ENCODE assay signal across 14 cellular contexts in the genomic region with DNA sequence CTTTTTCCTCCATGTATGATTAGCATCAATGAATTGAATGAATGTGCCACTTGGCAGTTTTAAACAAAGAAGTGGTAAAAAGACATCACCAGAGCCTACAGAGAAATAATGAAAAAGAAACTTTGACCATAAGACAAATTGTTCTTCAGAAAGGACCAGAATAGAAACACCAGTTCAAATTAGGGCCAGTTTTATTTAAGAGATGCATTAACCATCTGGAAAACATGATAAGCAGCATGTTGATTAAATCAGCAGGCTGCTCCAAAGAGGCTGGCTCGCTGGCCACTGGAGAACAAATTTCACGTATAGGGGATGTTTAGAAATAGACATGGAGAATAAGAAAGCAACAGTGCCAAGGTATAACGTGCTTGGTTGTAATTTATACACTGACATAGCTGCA.
DNase-seq lines count a peak whose midpoint lies in the region; ATAC-seq, FAIRE-seq and TF ChIP-seq lines count a peak whose summit lies in the region.
"Had no signal": no experiment of that assay in that cellular context is flagged by ENCODE, and none has a peak within 500 bp of the region (broad histone marks: within the 10 kb centered on the region; RNA-seq: fewer than 3 reads in every experiment).

No MANE protein-coding gene starts in this region.

- H3K9me3 ChIP-seq in right cardiac atrium (ENCODE audit: control insufficient read depth, low read length) (no peaks in the 10 kb centered on the region), endothelial cell of umbilical vein (replicated peaks; ENCODE audit: control insufficient read depth, insufficient read depth, low read length) (no peaks in the 10 kb centered on the region)

- no peaks in the 10 kb centered on the region for H3K9me1 ChIP-seq in endothelial cell of umbilical vein (replicated peaks; ENCODE audit: control insufficient read depth, extremely low read depth, insufficient read depth, low read length)

- H3K27me3 Mint-ChIP-seq in nephron (ENCODE audit: low read depth), result no peaks in the 10 kb centered on the region
- H3K27me3 Mint-ChIP-seq in activated CD8-positive, alpha-beta T cell treated with anti-CD3 and anti-CD28 coated beads, Interleukin-2, amount 10 ng/mL, durations not matched to agents 7 days and 5 days (ENCODE audit: low read depth), result no peaks in the 10 kb centered on the region
- H3K27me3 Mint-ChIP-seq: IgD-negative memory B cell had no signal

- peaks cover 29% of the 10 kb centered on the region for H3K4me1 Mint-ChIP-seq in nephron
- H3K4me1 Mint-ChIP-seq in activated CD8-positive, alpha-beta T cell treated with anti-CD3 and anti-CD28 coated beads, Interleukin-2, amount 10 ng/mL, durations not matched to agents 7 days and 5 days (ENCODE audit: low read depth), result peaks cover 43% of the 10 kb centered on the region

- BruUV-seq in endothelial cell of umbilical vein (replicated peaks; lab: Mats Ljungman, UMichigan), result no TSS peak

- no peaks in the 10 kb centered on the region for H3K79me2 ChIP-seq in endothelial cell of umbilical vein (ENCODE audit: control insufficient read depth, insufficient read depth, low read length)

- CTCF ChIA-PET in endothelial cell of umbilical vein (lab: Charles Lee), result interaction anchor here (0.6 to 6.9 kb wide), 36 partner anchors 8 to 494 kb away, joined by 3 to 366 read pairs (median 6); no protein-coding TSS in a partner anchor
- CTCF ChIA-PET in activated CD8-positive, alpha-beta T cell treated with anti-CD3 and anti-CD28 coated beads, Interleukin-2, amount 10 ng/mL, durations not matched to agents 7 days and 5 days (lab: Charles Lee), result interaction anchor here (1.0 to 2.3 kb wide), 3 partner anchors 9 to 210 kb away, joined by 4 to 5 read pairs (median 5); no protein-coding TSS in a partner anchor

- no peak for TF ChIP-seq CTCF in endothelial cell of umbilical vein (IDR thresholded peaks at IDR 0.05; ENCODE audit: extremely low read depth in 1 of 2, insufficient read depth in 1 of 2, low read depth in 1 of 2, low read length in 2 of 2)
- no peak for TF ChIP-seq CTCF in nephron (IDR thresholded peaks at IDR 0.05; ENCODE audit: unreplicated experiment in 3 of 3)

- POLR2A ChIA-PET in endothelial cell of umbilical vein (lab: Charles Lee), result interaction anchor here (0.6 kb wide), 1 partner anchor 416 kb away, joined by 5 read pairs; no protein-coding TSS in a partner anchor
- POLR2A ChIA-PET in activated CD8-positive, alpha-beta T cell treated with anti-CD3 and anti-CD28 coated beads, Interleukin-2, amount 10 ng/mL, durations not matched to agents 7 days and 5 days (lab: Charles Lee), result no interaction called here

- dilution Hi-C loops in endothelial cell of umbilical vein (cut with MboI; ENCODE audit: extremely low pct_ligation_motif_present, low sequenced_read_pairs), result no loop called here

- peak; percentile 32 for ATAC-seq in Right ventricle myocardium inferior
- ATAC-seq in right cardiac atrium, result no peak
- no peak for ATAC-seq in activated CD8-positive, alpha-beta T cell treated with anti-CD3 and anti-CD28 coated beads, Interleukin-2, amount 10 ng/mL, durations not matched to agents 7 days and 5 days

- WGBS in right cardiac atrium, result 43% methylated on average over 3 of the region's 3 CpGs

- FAIRE-seq in endothelial cell of umbilical vein (lab: Jason Lieb, UNC), result no peak
- FAIRE-seq: D721Med had no signal

- no peaks in the 10 kb centered on the region for H3K36me3 ChIP-seq in endothelial cell of umbilical vein (ENCODE audit: control insufficient read depth in 2 of 2, extremely low read depth in 1 of 2, insufficient read depth in 2 of 2, low read length in 2 of 2)

- H3K9ac ChIP-seq in endothelial cell of umbilical vein (replicated peaks; ENCODE audit: extremely low read depth, insufficient read depth, low read length), result no peak overlapping the region

- no peak overlapping the region for H3K27ac ChIP-seq in right cardiac atrium (ENCODE audit: low read length)
- H3K27ac ChIP-seq in endothelial cell of umbilical vein (ENCODE audit: insufficient read depth, low read depth, low read length), result no peak overlapping the region
- H3K27ac ChIP-seq: SK-N-MC had no signal

- H3K4me1 ChIP-seq in right cardiac atrium (ENCODE audit: control insufficient read depth, insufficient read depth, low read length) (no peaks in the 10 kb centered on the region), endothelial cell of umbilical vein (ENCODE audit: control insufficient read depth, extremely low read depth, insufficient read depth, low read length) (peaks cover 19% of the 10 kb centered on the region)

- no peak for DNase-seq in Right ventricle myocardium inferior (ENCODE audit: missing footprints)
- DNase-seq in right cardiac atrium, result no peak
- peak; percentile 52 for DNase-seq in SK-N-DZ (ENCODE audit: low spot score)
- DNase-seq in endothelial cell of umbilical vein (ENCODE audit: low read depth, low spot score), result no peak
- no peak for DNase-seq in activated CD8-positive, alpha-beta T cell treated with anti-CD3 and anti-CD28 coated beads, Interleukin-2, amount 10 ng/mL, durations not matched to agents 7 days and 5 days
- DNase-seq in activated CD8-positive, alpha-beta memory T cell treated with anti-CD3 and anti-CD28 coated beads, Interleukin-2, amount 50 U/mL, for 48 hours, result no peak
- DNase-seq: DMS79, NCI-H1694, NCI-H446 treated with DMSO at 0.1 percent for 48 hours had no signal

- H3K4me3 ChIP-seq in right cardiac atrium (ENCODE audit: low read length), result no peak overlapping the region
- H3K4me3 ChIP-seq in endothelial cell of umbilical vein (replicated peaks in 1 of 3; ENCODE audit: insufficient read depth in 1 of 3, low read depth in 1 of 3, low read length in 3 of 3), result no peak overlapping the region
- H3K4me3 ChIP-seq: SK-N-MC had no signal

- no peak for TF ChIP-seq POLR2A in endothelial cell of umbilical vein (IDR thresholded peaks at IDR 0.05; ENCODE audit: low read depth, low read length)

- no peak overlapping the region for H2AFZ ChIP-seq in endothelial cell of umbilical vein (ENCODE audit: low read depth, low read length)

- no peak overlapping the region for H3K4me3 Mint-ChIP-seq in nephron
- H3K4me3 Mint-ChIP-seq in activated CD8-positive, alpha-beta T cell treated with anti-CD3 and anti-CD28 coated beads, Interleukin-2, amount 10 ng/mL, durations not matched to agents 7 days and 5 days, result no peak overlapping the region
- H3K4me3 Mint-ChIP-seq: CD14-positive monocyte, IgD-negative memory B cell had no signal

- H4K20me1 ChIP-seq in endothelial cell of umbilical vein (replicated peaks; ENCODE audit: control insufficient read depth, extremely low read depth, insufficient read depth, low read length), result no peaks in the 10 kb centered on the region

- peaks cover 2% of the 10 kb centered on the region for H3K9me3 Mint-ChIP-seq in nephron
- H3K9me3 Mint-ChIP-seq in activated CD8-positive, alpha-beta T cell treated with anti-CD3 and anti-CD28 coated beads, Interleukin-2, amount 10 ng/mL, durations not matched to agents 7 days and 5 days (ENCODE audit: insufficient read depth), result peaks cover 21% of the 10 kb centered on the region

- H3K27me3 ChIP-seq in right cardiac atrium (ENCODE audit: control insufficient read depth, insufficient read depth) (no peaks in the 10 kb centered on the region), endothelial cell of umbilical vein (ENCODE audit: control insufficient read depth in 2 of 2, insufficient read depth in 2 of 2, low read length in 2 of 2) (no peaks in the 10 kb centered on the region)

- peak overlapping the region; percentile 27 to 55 (median 47) for H3K27ac Mint-ChIP-seq in nephron
- H3K27ac Mint-ChIP-seq in activated CD8-positive, alpha-beta T cell treated with anti-CD3 and anti-CD28 coated beads, Interleukin-2, amount 10 ng/mL, durations not matched to agents 7 days and 5 days, result no peak overlapping the region
- H3K27ac Mint-ChIP-seq: IgD-negative memory B cell had no signal

- H3K4me2 ChIP-seq in endothelial cell of umbilical vein (ENCODE audit: insufficient read depth, low read length), result peak overlapping the region; percentile 51

- H3K36me3 Mint-ChIP-seq in nephron (ENCODE audit: low read depth), result no peaks in the 10 kb centered on the region
- peaks cover 46% of the 10 kb centered on the region for H3K36me3 Mint-ChIP-seq in activated CD8-positive, alpha-beta T cell treated with anti-CD3 and anti-CD28 coated beads, Interleukin-2, amount 10 ng/mL, durations not matched to agents 7 days and 5 days (ENCODE audit: low read depth)

- intact Hi-C loops in Right ventricle myocardium inferior (cut with DNase I), result loop anchor here (1.0 to 5.0 kb wide), 2 partner anchors 214 to 231 kb away; no protein-coding TSS in a partner anchor
- intact Hi-C loops in right cardiac atrium (cut with DNase I), result loop anchor here (5.0 kb wide), 2 partner anchors 216 to 231 kb away; no protein-coding TSS in a partner anchor
- intact Hi-C loops in endothelial cell of umbilical vein (cut with micrococcal nuclease), result loop anchor here (1.0 to 5.0 kb wide), 6 partner anchors 20 to 494 kb away; no protein-coding TSS in a partner anchor

TF ChIP-seq in endothelial cell of umbilical vein, 7 proteins besides CTCF, POLR2A, EP300 and RAD21:
- no peak for TF ChIP-seq EZH2 (IDR thresholded peaks at IDR 0.05; ENCODE audit: borderline replicate concordance, low read depth, low read length, severe bottlenecking)
- TF ChIP-seq, protein P1, sequence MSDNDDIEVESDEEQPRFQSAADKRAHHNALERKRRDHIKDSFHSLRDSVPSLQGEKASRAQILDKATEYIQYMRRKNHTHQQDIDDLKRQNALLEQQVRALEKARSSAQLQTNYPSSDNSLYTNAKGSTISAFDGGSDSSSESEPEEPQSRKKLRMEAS (IDR thresholded peaks at IDR 0.05; ENCODE audit: insufficient read depth, insufficient read length), result no peak
- TF ChIP-seq GATA2 (IDR thresholded peaks at IDR 0.05; ENCODE audit: insufficient read depth, insufficient read length, low read depth, low read length), result no peak
- TF ChIP-seq MYC (IDR thresholded peaks at IDR 0.05; ENCODE audit: low read depth, low read length), result no peak
- no peak for TF ChIP-seq JUN (IDR thresholded peaks at IDR 0.05; ENCODE audit: borderline replicate concordance, insufficient read depth, insufficient read length, low read depth)
- no peak for TF ChIP-seq FOS (IDR thresholded peaks at IDR 0.05; ENCODE audit: borderline replicate concordance, insufficient read depth, low read length)
- no peak for TF ChIP-seq POLR2AphosphoS5 (IDR thresholded peaks at IDR 0.05; ENCODE audit: insufficient read depth, low read depth, low read length)
TF ChIP-seq in endothelial cell of umbilical vein: peak in this region for 0.
